Comparison of ENCODE assay signal across 1 cellular context in the genomic region with DNA sequence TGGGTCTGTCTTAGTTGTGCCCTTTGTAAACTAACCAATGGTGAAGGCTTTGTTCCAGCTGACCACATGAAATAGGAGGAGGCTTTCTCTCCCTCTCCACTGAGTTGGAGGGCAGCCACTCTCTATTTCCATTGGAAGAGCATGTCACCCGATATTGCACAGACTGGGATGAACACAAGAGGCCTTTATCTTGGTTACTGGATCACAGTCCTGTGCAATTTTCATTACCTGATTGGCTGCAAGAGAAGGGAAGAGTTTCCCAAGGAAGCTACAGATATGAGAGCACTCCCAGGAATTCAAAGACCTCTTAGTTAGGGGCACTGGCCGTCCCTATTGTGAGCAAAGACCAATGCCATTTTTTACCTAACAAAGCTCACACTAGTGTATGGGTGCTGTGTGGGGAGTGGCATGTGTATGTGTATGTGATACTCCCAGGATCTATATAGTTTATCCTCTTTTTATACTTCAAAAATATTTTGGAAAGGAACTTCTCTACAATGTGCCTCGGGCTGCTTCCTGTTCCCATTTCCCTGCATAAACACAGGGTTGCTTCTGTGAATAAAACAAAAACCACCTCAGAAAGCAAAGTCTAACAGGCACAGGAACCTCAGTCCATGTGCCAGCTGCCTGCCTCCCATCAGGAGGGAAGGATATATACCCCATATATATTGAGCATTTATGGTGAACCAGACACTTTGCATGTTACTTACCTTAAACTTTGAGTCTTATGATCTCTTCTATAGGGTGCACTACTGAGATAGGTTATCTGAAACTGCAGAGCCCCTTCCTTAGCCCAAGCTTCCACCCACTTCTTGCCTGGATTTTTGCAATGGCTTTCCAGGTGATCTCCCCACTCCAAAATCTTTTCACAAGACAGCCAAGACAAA.
TF ChIP-seq lines count a peak whose summit lies in the region.

No MANE protein-coding gene starts in this region.

TF ChIP-seq in HepG2, 621 proteins besides CTCF, POLR2A, EP300 and RAD21 (continued from another document and continues in another):
- TF ChIP-seq CREM (IDR thresholded peaks at IDR 0.05) (peak; percentile 56; the same call in 1 of the 2 replicates), CREM (CRISPR knock-in tag; IDR thresholded peaks at IDR 0.05) (no peak), ZNF335 (CRISPR knock-in tag; IDR thresholded peaks at IDR 0.05) (0 out of 2 replicates have a peak, but pooled peaks have one; percentile 36), ZNF644 (CRISPR knock-in tag; IDR thresholded peaks at IDR 0.05; ENCODE audit: low read depth) (peak; percentile 93), ZNF883 (CRISPR knock-in tag; IDR thresholded peaks at IDR 0.05; ENCODE audit: not compliant biosample characterization) (no peak), ZNF207 (IDR thresholded peaks at IDR 0.05; ENCODE audit: borderline replicate concordance) (no peak), ZNF589 (CRISPR knock-in tag; conservative IDR thresholded peaks at IDR 0.05) (no peak), CREB1 (IDR thresholded peaks at IDR 0.05) (no peak), CREB1 (CRISPR knock-in tag; IDR thresholded peaks at IDR 0.05) (0 out of 2 replicates have a peak, but pooled peaks have one; percentile 31), ZNF772 (CRISPR knock-in tag; IDR thresholded peaks at IDR 0.05) (no peak), POGZ (CRISPR knock-in tag; IDR thresholded peaks at IDR 0.05) (0 out of 2 replicates have a peak, but pooled peaks have one; percentile 33), ZC3H4 (CRISPR knock-in tag; IDR thresholded peaks at IDR 0.05; ENCODE audit: borderline replicate concordance) (no peak), RBFOX2 (IDR thresholded peaks at IDR 0.05; ENCODE audit: low read depth, low read length) (peak; percentile 65), RXRB (CRISPR knock-in tag; IDR thresholded peaks at IDR 0.05; ENCODE audit: borderline replicate concordance) (peak; percentile 13; the same call in 1 of the 2 replicates), XRCC5 (optimal IDR thresholded peaks at IDR 0.05; ENCODE audit: low read length) (no peak), SIX4 (CRISPR knock-in tag; IDR thresholded peaks at IDR 0.05) (peak; percentile 73; the same call in 1 of the 2 replicates), ZNF781 (CRISPR knock-in tag; IDR thresholded peaks at IDR 0.05; ENCODE audit: borderline replicate concordance, not compliant biosample characterization) (no peak), GATAD2A (CRISPR knock-in tag; IDR thresholded peaks at IDR 0.05) (peak; percentile 56; the same call in 1 of the 2 replicates), HMG20A (CRISPR knock-in tag; IDR thresholded peaks at IDR 0.05; ENCODE audit: borderline replicate concordance) (peak; percentile 45; the same call in 1 of the 2 replicates), ZNF496 (CRISPR knock-in tag; IDR thresholded peaks at IDR 0.05; ENCODE audit: insufficient replicate concordance) (no peak), FOSL2 (CRISPR knock-in tag; IDR thresholded peaks at IDR 0.05) (peak; percentile 36; the same call in 1 of the 2 replicates), NR2C2 (CRISPR knock-in tag; IDR thresholded peaks at IDR 0.05; ENCODE audit: borderline replicate concordance) (no peak), SOX5 (CRISPR knock-in tag; IDR thresholded peaks at IDR 0.05; ENCODE audit: borderline replicate concordance) (peak; percentile 72; the same call in 1 of the 2 replicates), ZFP36 (IDR thresholded peaks at IDR 0.05; ENCODE audit: borderline replicate concordance, low read depth, low read length, partially characterized antibody) (no peak), ZNF605 (CRISPR knock-in tag; IDR thresholded peaks at IDR 0.05) (no peak), KLF16 (CRISPR knock-in tag; IDR thresholded peaks at IDR 0.05) (0 out of 4 replicates have a peak, but pooled peaks of 1 of the 2 experiments have one; percentile 16), PRPF4 (IDR thresholded peaks at IDR 0.05; ENCODE audit: low read depth, low read length, poor library complexity, severe bottlenecking) (no peak)
- TF ChIP-seq, protein P1, sequence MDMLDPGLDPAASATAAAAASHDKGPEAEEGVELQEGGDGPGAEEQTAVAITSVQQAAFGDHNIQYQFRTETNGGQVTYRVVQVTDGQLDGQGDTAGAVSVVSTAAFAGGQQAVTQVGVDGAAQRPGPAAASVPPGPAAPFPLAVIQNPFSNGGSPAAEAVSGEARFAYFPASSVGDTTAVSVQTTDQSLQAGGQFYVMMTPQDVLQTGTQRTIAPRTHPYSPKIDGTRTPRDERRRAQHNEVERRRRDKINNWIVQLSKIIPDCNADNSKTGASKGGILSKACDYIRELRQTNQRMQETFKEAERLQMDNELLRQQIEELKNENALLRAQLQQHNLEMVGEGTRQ (IDR thresholded peaks at IDR 0.05; ENCODE audit: low read depth, low read length), result no peak
- TF ChIP-seq, protein P1 (CRISPR knock-in tag; IDR thresholded peaks at IDR 0.05; ENCODE audit: borderline replicate concordance), result no peak
- TF ChIP-seq, protein P2, sequence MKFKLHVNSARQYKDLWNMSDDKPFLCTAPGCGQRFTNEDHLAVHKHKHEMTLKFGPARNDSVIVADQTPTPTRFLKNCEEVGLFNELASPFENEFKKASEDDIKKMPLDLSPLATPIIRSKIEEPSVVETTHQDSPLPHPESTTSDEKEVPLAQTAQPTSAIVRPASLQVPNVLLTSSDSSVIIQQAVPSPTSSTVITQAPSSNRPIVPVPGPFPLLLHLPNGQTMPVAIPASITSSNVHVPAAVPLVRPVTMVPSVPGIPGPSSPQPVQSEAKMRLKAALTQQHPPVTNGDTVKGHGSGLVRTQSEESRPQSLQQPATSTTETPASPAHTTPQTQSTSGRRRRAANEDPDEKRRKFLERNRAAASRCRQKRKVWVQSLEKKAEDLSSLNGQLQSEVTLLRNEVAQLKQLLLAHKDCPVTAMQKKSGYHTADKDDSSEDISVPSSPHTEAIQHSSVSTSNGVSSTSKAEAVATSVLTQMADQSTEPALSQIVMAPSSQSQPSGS (CRISPR knock-in tag; IDR thresholded peaks at IDR 0.05), result peak; percentile 69; the same call in 1 of the 2 replicates
- TF ChIP-seq, protein P3, sequence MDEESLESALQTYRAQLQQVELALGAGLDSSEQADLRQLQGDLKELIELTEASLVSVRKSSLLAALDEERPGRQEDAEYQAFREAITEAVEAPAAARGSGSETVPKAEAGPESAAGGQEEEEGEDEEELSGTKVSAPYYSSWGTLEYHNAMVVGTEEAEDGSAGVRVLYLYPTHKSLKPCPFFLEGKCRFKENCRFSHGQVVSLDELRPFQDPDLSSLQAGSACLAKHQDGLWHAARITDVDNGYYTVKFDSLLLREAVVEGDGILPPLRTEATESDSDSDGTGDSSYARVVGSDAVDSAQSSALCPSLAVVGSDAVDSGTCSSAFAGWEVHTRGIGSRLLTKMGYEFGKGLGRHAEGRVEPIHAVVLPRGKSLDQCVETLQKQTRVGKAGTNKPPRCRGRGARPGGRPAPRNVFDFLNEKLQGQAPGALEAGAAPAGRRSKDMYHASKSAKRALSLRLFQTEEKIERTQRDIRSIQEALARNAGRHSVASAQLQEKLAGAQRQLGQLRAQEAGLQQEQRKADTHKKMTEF (CRISPR knock-in tag; IDR thresholded peaks at IDR 0.05), result peak; percentile 48; the same call in 1 of the 2 replicates
- TF ChIP-seq, protein P4, sequence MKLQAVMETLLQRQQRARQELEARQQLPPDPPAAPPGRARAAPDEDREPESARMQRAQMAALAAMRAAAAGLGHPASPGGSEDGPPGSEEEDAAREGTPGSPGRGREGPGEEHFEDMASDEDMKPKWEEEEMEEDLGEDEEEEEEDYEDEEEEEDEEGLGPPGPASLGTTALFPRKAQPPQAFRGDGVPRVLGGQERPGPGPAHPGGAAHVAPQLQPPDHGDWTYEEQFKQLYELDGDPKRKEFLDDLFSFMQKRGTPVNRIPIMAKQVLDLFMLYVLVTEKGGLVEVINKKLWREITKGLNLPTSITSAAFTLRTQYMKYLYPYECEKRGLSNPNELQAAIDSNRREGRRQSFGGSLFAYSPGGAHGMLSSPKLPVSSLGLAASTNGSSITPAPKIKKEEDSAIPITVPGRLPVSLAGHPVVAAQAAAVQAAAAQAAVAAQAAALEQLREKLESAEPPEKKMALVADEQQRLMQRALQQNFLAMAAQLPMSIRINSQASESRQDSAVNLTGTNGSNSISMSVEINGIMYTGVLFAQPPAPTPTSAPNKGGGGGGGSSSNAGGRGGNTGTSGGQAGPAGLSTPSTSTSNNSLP (IDR thresholded peaks at IDR 0.05; ENCODE audit: low read depth, low read length), result 0 out of 2 replicates have a peak, but pooled peaks have one; percentile 21
- TF ChIP-seq, protein P5, sequence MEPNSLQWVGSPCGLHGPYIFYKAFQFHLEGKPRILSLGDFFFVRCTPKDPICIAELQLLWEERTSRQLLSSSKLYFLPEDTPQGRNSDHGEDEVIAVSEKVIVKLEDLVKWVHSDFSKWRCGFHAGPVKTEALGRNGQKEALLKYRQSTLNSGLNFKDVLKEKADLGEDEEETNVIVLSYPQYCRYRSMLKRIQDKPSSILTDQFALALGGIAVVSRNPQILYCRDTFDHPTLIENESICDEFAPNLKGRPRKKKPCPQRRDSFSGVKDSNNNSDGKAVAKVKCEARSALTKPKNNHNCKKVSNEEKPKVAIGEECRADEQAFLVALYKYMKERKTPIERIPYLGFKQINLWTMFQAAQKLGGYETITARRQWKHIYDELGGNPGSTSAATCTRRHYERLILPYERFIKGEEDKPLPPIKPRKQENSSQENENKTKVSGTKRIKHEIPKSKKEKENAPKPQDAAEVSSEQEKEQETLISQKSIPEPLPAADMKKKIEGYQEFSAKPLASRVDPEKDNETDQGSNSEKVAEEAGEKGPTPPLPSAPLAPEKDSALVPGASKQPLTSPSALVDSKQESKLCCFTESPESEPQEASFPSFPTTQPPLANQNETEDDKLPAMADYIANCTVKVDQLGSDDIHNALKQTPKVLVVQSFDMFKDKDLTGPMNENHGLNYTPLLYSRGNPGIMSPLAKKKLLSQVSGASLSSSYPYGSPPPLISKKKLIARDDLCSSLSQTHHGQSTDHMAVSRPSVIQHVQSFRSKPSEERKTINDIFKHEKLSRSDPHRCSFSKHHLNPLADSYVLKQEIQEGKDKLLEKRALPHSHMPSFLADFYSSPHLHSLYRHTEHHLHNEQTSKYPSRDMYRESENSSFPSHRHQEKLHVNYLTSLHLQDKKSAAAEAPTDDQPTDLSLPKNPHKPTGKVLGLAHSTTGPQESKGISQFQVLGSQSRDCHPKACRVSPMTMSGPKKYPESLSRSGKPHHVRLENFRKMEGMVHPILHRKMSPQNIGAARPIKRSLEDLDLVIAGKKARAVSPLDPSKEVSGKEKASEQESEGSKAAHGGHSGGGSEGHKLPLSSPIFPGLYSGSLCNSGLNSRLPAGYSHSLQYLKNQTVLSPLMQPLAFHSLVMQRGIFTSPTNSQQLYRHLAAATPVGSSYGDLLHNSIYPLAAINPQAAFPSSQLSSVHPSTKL (CRISPR knock-in tag; IDR thresholded peaks at IDR 0.05), result peak; percentile 45
- TF ChIP-seq, protein P6, sequence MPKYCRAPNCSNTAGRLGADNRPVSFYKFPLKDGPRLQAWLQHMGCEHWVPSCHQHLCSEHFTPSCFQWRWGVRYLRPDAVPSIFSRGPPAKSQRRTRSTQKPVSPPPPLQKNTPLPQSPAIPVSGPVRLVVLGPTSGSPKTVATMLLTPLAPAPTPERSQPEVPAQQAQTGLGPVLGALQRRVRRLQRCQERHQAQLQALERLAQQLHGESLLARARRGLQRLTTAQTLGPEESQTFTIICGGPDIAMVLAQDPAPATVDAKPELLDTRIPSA (CRISPR knock-in tag; IDR thresholded peaks at IDR 0.05; ENCODE audit: borderline replicate concordance), result no peak
- TF ChIP-seq, protein P7, sequence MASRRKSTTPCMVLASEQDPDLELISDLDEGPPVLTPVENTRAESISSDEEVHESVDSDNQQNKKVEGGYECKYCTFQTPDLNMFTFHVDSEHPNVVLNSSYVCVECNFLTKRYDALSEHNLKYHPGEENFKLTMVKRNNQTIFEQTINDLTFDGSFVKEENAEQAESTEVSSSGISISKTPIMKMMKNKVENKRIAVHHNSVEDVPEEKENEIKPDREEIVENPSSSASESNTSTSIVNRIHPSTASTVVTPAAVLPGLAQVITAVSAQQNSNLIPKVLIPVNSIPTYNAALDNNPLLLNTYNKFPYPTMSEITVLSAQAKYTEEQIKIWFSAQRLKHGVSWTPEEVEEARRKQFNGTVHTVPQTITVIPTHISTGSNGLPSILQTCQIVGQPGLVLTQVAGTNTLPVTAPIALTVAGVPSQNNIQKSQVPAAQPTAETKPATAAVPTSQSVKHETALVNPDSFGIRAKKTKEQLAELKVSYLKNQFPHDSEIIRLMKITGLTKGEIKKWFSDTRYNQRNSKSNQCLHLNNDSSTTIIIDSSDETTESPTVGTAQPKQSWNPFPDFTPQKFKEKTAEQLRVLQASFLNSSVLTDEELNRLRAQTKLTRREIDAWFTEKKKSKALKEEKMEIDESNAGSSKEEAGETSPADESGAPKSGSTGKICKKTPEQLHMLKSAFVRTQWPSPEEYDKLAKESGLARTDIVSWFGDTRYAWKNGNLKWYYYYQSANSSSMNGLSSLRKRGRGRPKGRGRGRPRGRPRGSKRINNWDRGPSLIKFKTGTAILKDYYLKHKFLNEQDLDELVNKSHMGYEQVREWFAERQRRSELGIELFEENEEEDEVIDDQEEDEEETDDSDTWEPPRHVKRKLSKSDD (CRISPR knock-in tag; IDR thresholded peaks at IDR 0.05; ENCODE audit: low read depth), result no peak
- TF ChIP-seq, protein P8, sequence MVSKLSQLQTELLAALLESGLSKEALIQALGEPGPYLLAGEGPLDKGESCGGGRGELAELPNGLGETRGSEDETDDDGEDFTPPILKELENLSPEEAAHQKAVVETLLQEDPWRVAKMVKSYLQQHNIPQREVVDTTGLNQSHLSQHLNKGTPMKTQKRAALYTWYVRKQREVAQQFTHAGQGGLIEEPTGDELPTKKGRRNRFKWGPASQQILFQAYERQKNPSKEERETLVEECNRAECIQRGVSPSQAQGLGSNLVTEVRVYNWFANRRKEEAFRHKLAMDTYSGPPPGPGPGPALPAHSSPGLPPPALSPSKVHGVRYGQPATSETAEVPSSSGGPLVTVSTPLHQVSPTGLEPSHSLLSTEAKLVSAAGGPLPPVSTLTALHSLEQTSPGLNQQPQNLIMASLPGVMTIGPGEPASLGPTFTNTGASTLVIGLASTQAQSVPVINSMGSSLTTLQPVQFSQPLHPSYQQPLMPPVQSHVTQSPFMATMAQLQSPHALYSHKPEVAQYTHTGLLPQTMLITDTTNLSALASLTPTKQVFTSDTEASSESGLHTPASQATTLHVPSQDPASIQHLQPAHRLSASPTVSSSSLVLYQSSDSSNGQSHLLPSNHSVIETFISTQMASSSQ (IDR thresholded peaks at IDR 0.05; ENCODE audit: low read depth), result no peak
- TF ChIP-seq, protein P8 (CRISPR knock-in tag; IDR thresholded peaks at IDR 0.05; ENCODE audit: borderline replicate concordance), result peak; percentile 60; the same call in 1 of the 2 replicates
